20 cellular contexts compared by ENCODE assay signal in genomic region chr1:164609084-164609483, GRCh38. TPM values are rescaled to one million over a fixed set of nuclear protein-coding genes. Genes with fewer than 3 reads are reported as not detected.
DNase-seq lines count a peak whose midpoint lies in the region; ATAC-seq and TF ChIP-seq lines count a peak whose summit lies in the region.
"Had no signal": no experiment of that assay in that cellular context is flagged by ENCODE, and none has a peak within 500 bp of the region (broad histone marks: within the 10 kb centered on the region; RNA-seq: fewer than 3 reads in every experiment).

No MANE protein-coding gene starts in this region.

- H3K9me3 Mint-ChIP-seq in activated T-cell treated with anti-CD3 and anti-CD28 coated beads, Interleukin-2, amount 50 U/mL, for 72 hours, result no peaks in the 10 kb centered on the region
- H3K9me3 Mint-ChIP-seq: activated naive CD8-positive, alpha-beta T cell treated with anti-CD3 and anti-CD28 coated beads for 36 hours; activated T-helper 17 cell treated with anti-CD3 and anti-CD28 coated beads, Interleukin-2, amount 50 U/mL, for 72 hours; dendritic cell treated with granulocyte-macrophage colony-stimulating factor and Interleukin-4, amounts not matched to agents 40 ng/mL and 50 ng/mL, for 4 days had no signal

- no peak overlapping the region for H3K27ac ChIP-seq in BLaER1 treated with 17β-estradiol and CSF1 and Interleukin-3, amounts not matched to agents 10 nM and 100 nM
- H3K27ac ChIP-seq in SK-N-MC (peak overlapping the region; percentile 64), heart left ventricle (peak overlapping the region in 11 of 12 donors; percentile 3 to 74 (median 43)), trophoblast cell (ENCODE audit: low read depth, low read length) (no peak overlapping the region), upper lobe of right lung (no peak overlapping the region)
- H3K27ac ChIP-seq: brain microvascular endothelial cell, C4-2B, neutrophil had no signal

- H4K20me1 ChIP-seq in BLaER1 treated with 17β-estradiol and CSF1 and Interleukin-3, amounts not matched to agents 10 nM and 100 nM, result no peaks in the 10 kb centered on the region

- TF ChIP-seq POLR2A in heart left ventricle (IDR thresholded peaks at IDR 0.05), result no peak

- DNase-seq in SK-N-MC (ENCODE audit: low read depth, low spot score) (no peak), heart left ventricle (peak in 1 of 5 donors; percentile 56), trophoblast cell (peak in 1 of 2 donors; percentile 55), NCI-H1694 treated with DMSO at 0.1 percent for 48 hours (lab: John Stamatoyannopoulos, UW) (no peak), upper lobe of right lung (no peak), BE2C (no peak)
- no peak for DNase-seq in activated T-cell treated with anti-CD3 and anti-CD28 coated beads, Interleukin-2, amount 50 U/mL, for 72 hours
- DNase-seq: activated naive CD8-positive, alpha-beta T cell treated with anti-CD3 and anti-CD28 coated beads for 36 hours; brain microvascular endothelial cell; foreskin melanocyte; HCEC 1CT; midbrain; NK-92 treated with Interleukin-12 subunit alpha and Interleukin-12 subunit beta, amount 100 ng/mL, for 24 hours; stimulated activated naive CD8-positive, alpha-beta T cell treated with anti-CD3 and anti-CD28 coated beads, Interleukin-15, Interleukin-2, amounts not matched to agents 100 U/mL and 50 U/mL, for 24 hours; SW 1271 had no signal

- TF ChIP-seq CTCF in heart left ventricle (IDR thresholded peaks at IDR 0.05) (no peak), upper lobe of right lung (IDR thresholded peaks at IDR 0.05) (no peak), BE2C (IDR thresholded peaks at IDR 0.05; ENCODE audit: low read depth, low read length) (no peak)

- H2BK5ac ChIP-seq in trophoblast cell (ENCODE audit: low read depth, low read length, poor library complexity), result no peak overlapping the region

- no peak overlapping the region for H3K27ac Mint-ChIP-seq in activated T-cell treated with anti-CD3 and anti-CD28 coated beads, Interleukin-2, amount 50 U/mL, for 72 hours
- H3K27ac Mint-ChIP-seq: activated naive CD8-positive, alpha-beta T cell treated with anti-CD3 and anti-CD28 coated beads for 36 hours; activated T-helper 17 cell treated with anti-CD3 and anti-CD28 coated beads, Interleukin-2, amount 50 U/mL, for 72 hours; dendritic cell treated with granulocyte-macrophage colony-stimulating factor and Interleukin-4, amounts not matched to agents 40 ng/mL and 50 ng/mL, for 4 days had no signal

- H3K36me3 Mint-ChIP-seq in activated T-cell treated with anti-CD3 and anti-CD28 coated beads, Interleukin-2, amount 50 U/mL, for 72 hours (ENCODE audit: insufficient read depth in 2 of 2), result no peaks in the 10 kb centered on the region
- H3K36me3 Mint-ChIP-seq: activated naive CD8-positive, alpha-beta T cell treated with anti-CD3 and anti-CD28 coated beads for 36 hours had no signal

- no peaks in the 10 kb centered on the region for H3K27me3 Mint-ChIP-seq in activated T-cell treated with anti-CD3 and anti-CD28 coated beads, Interleukin-2, amount 50 U/mL, for 72 hours (ENCODE audit: low read depth)
- H3K27me3 Mint-ChIP-seq: activated naive CD8-positive, alpha-beta T cell treated with anti-CD3 and anti-CD28 coated beads for 36 hours; activated T-helper 17 cell treated with anti-CD3 and anti-CD28 coated beads, Interleukin-2, amount 50 U/mL, for 72 hours; dendritic cell treated with granulocyte-macrophage colony-stimulating factor and Interleukin-4, amounts not matched to agents 40 ng/mL and 50 ng/mL, for 4 days had no signal

- no peaks in the 10 kb centered on the region for H3K4me1 Mint-ChIP-seq in activated T-cell treated with anti-CD3 and anti-CD28 coated beads, Interleukin-2, amount 50 U/mL, for 72 hours (ENCODE audit: low read depth)
- H3K4me1 Mint-ChIP-seq: activated naive CD8-positive, alpha-beta T cell treated with anti-CD3 and anti-CD28 coated beads for 36 hours; activated T-helper 17 cell treated with anti-CD3 and anti-CD28 coated beads, Interleukin-2, amount 50 U/mL, for 72 hours had no signal

- no peak overlapping the region for H2BK12ac ChIP-seq in trophoblast cell (ENCODE audit: low read length)

- H3K9ac ChIP-seq in BLaER1 treated with 17β-estradiol and CSF1 and Interleukin-3, amounts not matched to agents 10 nM and 100 nM, result no peak overlapping the region
- H3K9ac ChIP-seq in SK-N-MC (ENCODE audit: insufficient read length), result peak overlapping the region; percentile 7
- H3K9ac ChIP-seq in trophoblast cell (ENCODE audit: low read length), result no peak overlapping the region

- H3K79me2 ChIP-seq in trophoblast cell (ENCODE audit: control insufficient read depth, insufficient read depth, low read length, poor library complexity), result peaks cover 6% of the 10 kb centered on the region

- no peak overlapping the region for H4K91ac ChIP-seq in trophoblast cell (ENCODE audit: low read depth, low read length)

- H3K4me1 ChIP-seq in BLaER1 treated with 17β-estradiol and CSF1 and Interleukin-3, amounts not matched to agents 10 nM and 100 nM, result peaks cover 0 to 11% (median 4%) of the 10 kb centered on the region in 10 experiments; a peak in 8 of 20 replicates
- H3K4me1 ChIP-seq in heart left ventricle, result peaks cover 5 to 83% (median 51%) of the 10 kb centered on the region in 12 donors
- peaks cover 22 to 32% of the 10 kb centered on the region in 2 experiments for H3K4me1 ChIP-seq in trophoblast cell (ENCODE audit: control insufficient read depth in 1 of 2, insufficient read depth in 2 of 2, low read length in 2 of 2)
- peaks cover 14% of the 10 kb centered on the region for H3K4me1 ChIP-seq in upper lobe of right lung
- H3K4me1 ChIP-seq in BE2C, result no peaks in the 10 kb centered on the region

- H3K4ac ChIP-seq in trophoblast cell (ENCODE audit: low read depth, low read length), result peak overlapping the region; percentile 10

- H2AFZ ChIP-seq in trophoblast cell (ENCODE audit: insufficient read depth, low read length, poor library complexity), result no peak overlapping the region

- H2AK5ac ChIP-seq in trophoblast cell (ENCODE audit: low read length), result no peak overlapping the region

- H3K27me3 ChIP-seq in BLaER1 treated with 17β-estradiol and CSF1 and Interleukin-3, amounts not matched to agents 10 nM and 100 nM, result no peaks in the 10 kb centered on the region
- H3K27me3 ChIP-seq in heart left ventricle (no peaks in the 10 kb centered on the region), trophoblast cell (ENCODE audit: insufficient read depth, low read length) (no peaks in the 10 kb centered on the region), upper lobe of right lung (no peaks in the 10 kb centered on the region), BE2C (no peaks in the 10 kb centered on the region)
- H3K27me3 ChIP-seq: brain microvascular endothelial cell, neutrophil had no signal

- ATAC-seq in heart left ventricle (no peak), upper lobe of right lung (no peak)
- no peak for ATAC-seq in activated T-cell treated with anti-CD3 and anti-CD28 coated beads, Interleukin-2, amount 50 U/mL, for 72 hours (replicated peaks in 1 of 2)
- ATAC-seq: activated T-helper 17 cell treated with anti-CD3 and anti-CD28 coated beads, Interleukin-2, amount 50 U/mL, for 72 hours; stimulated activated naive CD8-positive, alpha-beta T cell treated with anti-CD3 and anti-CD28 coated beads, Interleukin-15, Interleukin-2, amounts not matched to agents 100 U/mL and 50 U/mL, for 24 hours had no signal

- H3K9me3 ChIP-seq in BLaER1 treated with 17β-estradiol and CSF1 and Interleukin-3, amounts not matched to agents 10 nM and 100 nM (replicated peaks in 1 of 11), result no peaks in the 10 kb centered on the region
- no peaks in the 10 kb centered on the region for H3K9me3 ChIP-seq in SK-N-MC (ENCODE audit: low read depth, low read length)
- no peaks in the 10 kb centered on the region for H3K9me3 ChIP-seq in heart left ventricle
- no peaks in the 10 kb centered on the region for H3K9me3 ChIP-seq in trophoblast cell (ENCODE audit: insufficient read depth, low read depth, low read length)
- no peaks in the 10 kb centered on the region for H3K9me3 ChIP-seq in upper lobe of right lung
- H3K9me3 ChIP-seq in BE2C, result no peaks in the 10 kb centered on the region; the same call in 1 of the 2 replicates
- H3K9me3 ChIP-seq: neutrophil had no signal

- no peak overlapping the region for H4K8ac ChIP-seq in trophoblast cell (ENCODE audit: low read depth, low read length)

- H3K23ac ChIP-seq in trophoblast cell (ENCODE audit: low read length), result no peak overlapping the region

- H3K4me2 ChIP-seq in BLaER1 treated with 17β-estradiol and CSF1 and Interleukin-3, amounts not matched to agents 10 nM and 100 nM, result peak overlapping the region in 6 of 11 experiments; percentile 1 to 41 (median 14); a peak in 5 of 22 replicates
- no peak overlapping the region for H3K4me2 ChIP-seq in trophoblast cell (ENCODE audit: low read length)

- no peak overlapping the region for H3K4me3 ChIP-seq in BLaER1 treated with 17β-estradiol and CSF1 and Interleukin-3, amounts not matched to agents 10 nM and 100 nM
- H3K4me3 ChIP-seq in SK-N-MC (peak overlapping the region; percentile 6; the same call in 1 of the 2 replicates), heart left ventricle (no peak overlapping the region), trophoblast cell (ENCODE audit: low read depth, low read length) (no peak overlapping the region), upper lobe of right lung (no peak overlapping the region), BE2C (ENCODE audit: low read depth, low read length) (no peak overlapping the region)

- H3K36me3 ChIP-seq in BLaER1 treated with 17β-estradiol and CSF1 and Interleukin-3, amounts not matched to agents 10 nM and 100 nM, result no peaks in the 10 kb centered on the region
- H3K36me3 ChIP-seq in SK-N-MC (ENCODE audit: insufficient read depth, low read length) (no peaks in the 10 kb centered on the region), heart left ventricle (peaks cover 0 to 5% (median 0%) of the 10 kb centered on the region in 9 donors), trophoblast cell (ENCODE audit: control insufficient read depth in 1 of 2, insufficient read depth in 2 of 2, low read length in 2 of 2) (peaks cover 10 to 16% of the 10 kb centered on the region in 2 experiments), upper lobe of right lung (no peaks in the 10 kb centered on the region), BE2C (no peaks in the 10 kb centered on the region)
- H3K36me3 ChIP-seq: brain microvascular endothelial cell, neutrophil had no signal

- H3K4me3 Mint-ChIP-seq in activated T-cell treated with anti-CD3 and anti-CD28 coated beads, Interleukin-2, amount 50 U/mL, for 72 hours, result no peak overlapping the region
- H3K4me3 Mint-ChIP-seq: activated naive CD8-positive, alpha-beta T cell treated with anti-CD3 and anti-CD28 coated beads for 36 hours; activated T-helper 17 cell treated with anti-CD3 and anti-CD28 coated beads, Interleukin-2, amount 50 U/mL, for 72 hours; dendritic cell treated with granulocyte-macrophage colony-stimulating factor and Interleukin-4, amounts not matched to agents 40 ng/mL and 50 ng/mL, for 4 days had no signal

- no peak overlapping the region for H3K14ac ChIP-seq in trophoblast cell (ENCODE audit: low read length)

- H2BK120ac ChIP-seq in trophoblast cell (ENCODE audit: insufficient read depth, low read length, poor library complexity), result no peak overlapping the region

- no peak overlapping the region for H4K12ac ChIP-seq in trophoblast cell (ENCODE audit: low read depth, low read length)

- intact Hi-C loops in heart left ventricle (cut with DNase I), result loop anchor here in 3 of 10 donors (5.0 kb wide), 1 partner anchor 47 kb away; no protein-coding TSS in a partner anchor
- intact Hi-C loops in upper lobe of right lung (cut with DNase I), result no loop called here

- H3K79me1 ChIP-seq in trophoblast cell (ENCODE audit: low read length), result peaks cover 8% of the 10 kb centered on the region

- WGBS in heart left ventricle, 4 donors, result 60 to 74% (median 65%) methylated on average over 2 of the region's 2 CpGs
- no CpG with 5 or more reads among the region's 2 CpGs for WGBS in trophoblast cell (ENCODE audit: extremely low coverage, insufficient coverage, insufficient read length)

- no peak overlapping the region for H3K18ac ChIP-seq in trophoblast cell (ENCODE audit: low read length)

RNA-seq across cellular contexts. Expression of gene PBX1, which starts 50.1 kb away (rescaled TPM):
- total RNA-seq in heart left ventricle, result 10 to 100 TPM; 24.0 to 78.2 (median 59.8) TPM
- polyA plus RNA-seq in heart left ventricle, result 10 to 100 TPM; 15.2 to 28.7 TPM
- polyA plus RNA-seq in trophoblast cell (2013), result 67.5 and 74.6 TPM in 2 replicates
- 56.7 TPM for total RNA-seq in upper lobe of right lung
- polyA plus RNA-seq in BE2C (2012; ENCODE audit: insufficient read depth, insufficient read length, low read depth), result 25.9 TPM
- under 1 TPM; 0.62 to 0.74 TPM for total RNA-seq in activated T-cell treated with anti-CD3 and anti-CD28 coated beads, Interleukin-2, amount 50 U/mL, for 72 hours

Comparison
In these comparisons a context has a peak if more than half of its experiments do, and no peak if none do; other contexts are left out.
1. H3K27ac ChIP-seq: peak in SK-N-MC (single experiment) and heart left ventricle (11 of 12); none in BLaER1 treated with 17β-estradiol and CSF1 and Interleukin-3, amounts not matched to agents 10 nM and 100 nM (0 of 11), trophoblast cell (single experiment) and upper lobe of right lung (single experiment).
2. RNA of gene PBX1, which starts 50.1 kb away (total RNA-seq): 24.0 to 78.2 TPM in heart left ventricle and 56.7 TPM in upper lobe of right lung (single experiment); 0.62 to 0.74 TPM in activated T-cell treated with anti-CD3 and anti-CD28 coated beads, Interleukin-2, amount 50 U/mL, for 72 hours; every median in the first group is over 10 times any median in the second.